Comparison of ENCODE assay signal across 8 cellular contexts in the genomic region with DNA sequence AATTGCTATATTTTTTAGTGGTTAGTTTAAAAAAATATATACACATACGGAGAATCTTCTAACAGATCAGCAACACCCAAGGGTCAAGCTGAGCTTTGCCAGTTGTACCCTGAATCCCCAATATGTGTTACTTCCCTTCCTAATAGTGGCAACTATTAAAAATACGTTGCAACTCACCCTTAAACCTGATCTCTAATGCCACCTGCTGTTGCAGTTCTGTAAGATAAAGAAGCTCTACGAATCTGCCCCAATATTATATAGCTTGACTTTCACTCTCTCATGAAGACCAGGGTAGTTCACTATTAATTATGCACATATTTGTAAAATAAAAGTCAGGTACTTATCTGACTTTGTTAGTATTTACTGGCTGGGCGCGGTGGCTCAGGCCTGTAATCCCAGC. TPM values are rescaled to one million over a fixed set of nuclear protein-coding genes. Genes with fewer than 3 reads are reported as not detected.
DNase-seq lines count a peak whose midpoint lies in the region; ATAC-seq lines count a peak whose summit lies in the region.

No MANE protein-coding gene starts in this region.

- DNase-seq in G401 (ENCODE audit: low spot score), result peak; percentile 51
- DNase-seq in NCI-H1105 (lab: John Stamatoyannopoulos, UW), result peak; percentile 14
- peak; percentile 23 to 45 for DNase-seq in T47D (ENCODE audit: low read depth in 1 of 2, low spot score in 1 of 2)
- peak; percentile 59 to 70 for DNase-seq in lung microvascular endothelial cell (ENCODE audit: low read depth in 2 of 2)
- no peak for DNase-seq in foreskin melanocyte

- ATAC-seq in GM21619 (IDR thresholded peaks at IDR 0.05; ENCODE audit: unreplicated experiment), result no peak
- ATAC-seq in HG02970 (IDR thresholded peaks at IDR 0.05; ENCODE audit: low FRiP score, unreplicated experiment), result no peak
- ATAC-seq in HG03095 (IDR thresholded peaks at IDR 0.05; ENCODE audit: unreplicated experiment), result no peak

- in situ Hi-C loops in G401 (cut with HindIII; ENCODE audit: low sequenced_read_pairs), result no loop called here
- in situ Hi-C loops in T47D (cut with HindIII; ENCODE audit: low pct_unique_long_range_greater_than_20kb, low sequenced_read_pairs), result no loop called here

RNA-seq across cellular contexts. Expression of gene ASH1L, which starts 58.4 kb away (rescaled TPM):
- total RNA-seq in G401 (2014; rRNA removed; shearing (Covaris generic)), result 7.7 and 15.6 TPM in 2 replicates
- 12.0 and 17.9 TPM in 2 replicates for total RNA-seq in lung microvascular endothelial cell
